ENCODE assay signal across 25 cellular contexts in the genomic region with DNA sequence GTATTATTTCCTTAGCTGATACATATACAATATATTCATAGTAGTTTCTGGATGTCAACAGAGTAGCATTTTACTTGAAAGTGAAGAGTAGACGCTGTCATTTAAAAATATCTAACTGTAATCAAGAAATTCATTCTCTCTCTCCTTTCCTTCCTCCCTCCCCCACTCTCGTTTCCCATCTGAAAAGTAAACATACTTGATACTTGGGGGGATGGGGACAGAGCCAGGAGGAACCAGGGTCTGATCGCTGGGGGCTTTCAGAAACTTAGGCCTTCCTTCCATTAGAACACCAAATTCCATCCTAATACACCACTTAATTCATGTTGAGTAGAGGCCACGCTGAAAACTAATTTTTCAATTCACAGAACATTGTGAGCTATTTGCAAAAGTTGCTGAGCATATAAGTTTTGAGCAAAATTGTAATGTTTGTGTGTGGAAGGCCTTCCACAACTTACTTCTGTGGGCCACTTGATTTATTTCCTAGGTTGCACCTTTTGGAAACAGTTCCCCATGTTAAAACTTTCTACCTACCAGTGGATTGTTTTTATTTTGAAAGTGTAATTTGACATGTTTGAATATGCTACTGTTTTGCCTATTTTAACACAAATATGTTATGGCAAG. TPM values are rescaled to one million over a fixed set of nuclear protein-coding genes. Genes with fewer than 3 reads are reported as not detected.
DNase-seq lines count a peak whose midpoint lies in the region; ATAC-seq and TF ChIP-seq lines count a peak whose summit lies in the region.
"Had no signal": no experiment of that assay in that cellular context is flagged by ENCODE, and none has a peak within 500 bp of the region (broad histone marks: within the 10 kb centered on the region; RNA-seq: fewer than 3 reads in every experiment).

No MANE protein-coding gene starts in this region.

- H3K4me1 Mint-ChIP-seq in activated CD4-positive, alpha-beta T cell treated with anti-CD3 and anti-CD28 coated beads, Interleukin-2, amount 10 ng/mL, durations not matched to agents 7 days and 5 days: peaks cover 19% of the 10 kb centered on the region
- H3K4me1 Mint-ChIP-seq in WTC11 (peaks cover 54% of the 10 kb centered on the region), endothelial cell (ENCODE audit: unreplicated experiment) (peaks cover 42% of the 10 kb centered on the region)

- peaks cover 3% of the 10 kb centered on the region for H3K36me3 Mint-ChIP-seq in activated CD4-positive, alpha-beta T cell treated with anti-CD3 and anti-CD28 coated beads, Interleukin-2, amount 10 ng/mL, durations not matched to agents 7 days and 5 days (ENCODE audit: low read depth)
- H3K36me3 Mint-ChIP-seq in WTC11 (no peaks in the 10 kb centered on the region), endothelial cell (ENCODE audit: low read depth, unreplicated experiment) (no peaks in the 10 kb centered on the region)
- H3K36me3 Mint-ChIP-seq: CD4-positive, alpha-beta memory T cell had no signal

- TF ChIP-seq CTCF in WTC11 (IDR thresholded peaks at IDR 0.05) (no peak), endothelial cell (IDR thresholded peaks at IDR 0.05; ENCODE audit: unreplicated experiment) (no peak)

- DNase-seq in activated CD4-positive, alpha-beta T cell treated with anti-CD3 and anti-CD28 coated beads, Interleukin-2, amount 10 ng/mL, durations not matched to agents 7 days and 5 days: no peak
- DNase-seq in activated CD4-positive, alpha-beta T cell treated with anti-CD3 and anti-CD28 coated beads, Interleukin-2, amount 50 U/mL, for 48 hours: no peak
- DNase-seq in WTC11 (ENCODE audit: low spot score) (no peak), endothelial cell (ENCODE audit: low spot score) (no peak), retina (peak; percentile 35), NCI-H2029 treated with DMSO at 0.1 percent for 48 hours (lab: John Stamatoyannopoulos, UW) (no peak), NCI-H1930 (lab: John Stamatoyannopoulos, UW) (no peak)
- DNase-seq: 8988T; Caco-2; CD4-positive, alpha-beta memory T cell; DMS 273 treated with DMSO at 0.1 percent for 48 hours; GM23248; HCEC 1CT; IMR-90; Karpas-422; MV-4-11; NCI-H1105 treated with DMSO at 0.1 percent for 48 hours; NCI-H2081 treated with DMSO at 0.1 percent for 48 hours; NCI-H2171 treated with DMSO at 0.1 percent for 48 hours; NCI-H524 treated with DMSO at 0.1 percent for 48 hours; NCI-H82; Peyer's patch had no signal

- peaks cover 4% of the 10 kb centered on the region for H3K9me3 Mint-ChIP-seq in activated CD4-positive, alpha-beta T cell treated with anti-CD3 and anti-CD28 coated beads, Interleukin-2, amount 10 ng/mL, durations not matched to agents 7 days and 5 days
- H3K9me3 Mint-ChIP-seq in WTC11: no peaks in the 10 kb centered on the region
- H3K9me3 Mint-ChIP-seq in endothelial cell (ENCODE audit: unreplicated experiment): no peaks in the 10 kb centered on the region

- no peak overlapping the region for H3K4me3 Mint-ChIP-seq in activated CD4-positive, alpha-beta T cell treated with anti-CD3 and anti-CD28 coated beads, Interleukin-2, amount 10 ng/mL, durations not matched to agents 7 days and 5 days
- H3K4me3 Mint-ChIP-seq in WTC11 (peak overlapping the region; percentile 91), endothelial cell (ENCODE audit: unreplicated experiment) (peak overlapping the region; percentile 76)

- H3K27ac Mint-ChIP-seq in activated CD4-positive, alpha-beta T cell treated with anti-CD3 and anti-CD28 coated beads, Interleukin-2, amount 10 ng/mL, durations not matched to agents 7 days and 5 days: peak overlapping the region; percentile 50
- H3K27ac Mint-ChIP-seq in WTC11 (no peak overlapping the region), endothelial cell (ENCODE audit: unreplicated experiment) (no peak overlapping the region)

- CTCF ChIA-PET in activated CD4-positive, alpha-beta T cell treated with anti-CD3 and anti-CD28 coated beads, Interleukin-2, amount 10 ng/mL, durations not matched to agents 7 days and 5 days (lab: Charles Lee): interaction anchor here (1.2 kb wide), 1 partner anchor 33 kb away, joined by 3 read pairs; no protein-coding TSS in a partner anchor
- CTCF ChIA-PET in WTC11 (lab: Charles Lee): interaction anchor here (0.6 to 2.5 kb wide), 4 partner anchors 22 to 112 kb away, joined by 3 to 6 read pairs (median 4); no protein-coding TSS in a partner anchor

- ATAC-seq in WTC11 (no peak), SK-N-SH treated with all-trans-retinoic acid at 6 μM for 48 hours (no peak)

- peaks cover 72% of the 10 kb centered on the region for H3K27me3 Mint-ChIP-seq in activated CD4-positive, alpha-beta T cell treated with anti-CD3 and anti-CD28 coated beads, Interleukin-2, amount 10 ng/mL, durations not matched to agents 7 days and 5 days
- H3K27me3 Mint-ChIP-seq in WTC11 (ENCODE audit: low read depth) (peaks cover 95% of the 10 kb centered on the region), endothelial cell (ENCODE audit: unreplicated experiment) (peaks cover 26% of the 10 kb centered on the region)

- POLR2A ChIA-PET in activated CD4-positive, alpha-beta T cell treated with anti-CD3 and anti-CD28 coated beads, Interleukin-2, amount 10 ng/mL, durations not matched to agents 7 days and 5 days (lab: Charles Lee): no interaction called here
- POLR2A ChIA-PET in WTC11 (lab: Charles Lee): no interaction called here

TF ChIP-seq in WTC11, 78 proteins besides CTCF, POLR2A, EP300 and RAD21 (continues in another document):
- TF ChIP-seq ZNF396 (CRISPR knock-in tag; IDR thresholded peaks at IDR 0.05; ENCODE audit: borderline replicate concordance) (no peak), KAT7 (CRISPR knock-in tag; IDR thresholded peaks at IDR 0.05; ENCODE audit: borderline replicate concordance) (no peak), ZNF263 (CRISPR knock-in tag; IDR thresholded peaks at IDR 0.05; ENCODE audit: low read depth) (no peak), ZNF232 (CRISPR knock-in tag; IDR thresholded peaks at IDR 0.05) (no peak), SP1 (CRISPR knock-in tag; conservative IDR thresholded peaks at IDR 0.05) (no peak), NR1H2 (CRISPR knock-in tag; IDR thresholded peaks at IDR 0.05) (no peak)
- TF ChIP-seq, protein P1, sequence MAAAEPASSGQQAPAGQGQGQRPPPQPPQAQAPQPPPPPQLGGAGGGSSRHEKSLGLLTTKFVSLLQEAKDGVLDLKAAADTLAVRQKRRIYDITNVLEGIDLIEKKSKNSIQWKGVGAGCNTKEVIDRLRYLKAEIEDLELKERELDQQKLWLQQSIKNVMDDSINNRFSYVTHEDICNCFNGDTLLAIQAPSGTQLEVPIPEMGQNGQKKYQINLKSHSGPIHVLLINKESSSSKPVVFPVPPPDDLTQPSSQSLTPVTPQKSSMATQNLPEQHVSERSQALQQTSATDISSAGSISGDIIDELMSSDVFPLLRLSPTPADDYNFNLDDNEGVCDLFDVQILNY (CRISPR knock-in tag; IDR thresholded peaks at IDR 0.05): no peak

TF ChIP-seq in SK-N-SH treated with all-trans-retinoic acid at 6 μM for 48 hours, 23 proteins besides CTCF, POLR2A, EP300 and RAD21:
- TF ChIP-seq ZFP3 (CRISPR knock-in tag; IDR thresholded peaks at IDR 0.05): no peak
- TF ChIP-seq ZFP30 (CRISPR knock-in tag; IDR thresholded peaks at IDR 0.05): no peak
- TF ChIP-seq, protein P2, sequence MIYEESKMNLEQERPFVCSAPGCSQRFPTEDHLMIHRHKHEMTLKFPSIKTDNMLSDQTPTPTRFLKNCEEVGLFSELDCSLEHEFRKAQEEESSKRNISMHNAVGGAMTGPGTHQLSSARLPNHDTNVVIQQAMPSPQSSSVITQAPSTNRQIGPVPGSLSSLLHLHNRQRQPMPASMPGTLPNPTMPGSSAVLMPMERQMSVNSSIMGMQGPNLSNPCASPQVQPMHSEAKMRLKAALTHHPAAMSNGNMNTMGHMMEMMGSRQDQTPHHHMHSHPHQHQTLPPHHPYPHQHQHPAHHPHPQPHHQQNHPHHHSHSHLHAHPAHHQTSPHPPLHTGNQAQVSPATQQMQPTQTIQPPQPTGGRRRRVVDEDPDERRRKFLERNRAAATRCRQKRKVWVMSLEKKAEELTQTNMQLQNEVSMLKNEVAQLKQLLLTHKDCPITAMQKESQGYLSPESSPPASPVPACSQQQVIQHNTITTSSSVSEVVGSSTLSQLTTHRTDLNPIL (CRISPR knock-in tag; IDR thresholded peaks at IDR 0.05; ENCODE audit: low read depth): no peak

RNA-seq across cellular contexts. Expression of a gene that starts 35.3 kb away (rescaled TPM):
- not detected for total RNA-seq in activated CD4-positive, alpha-beta T cell treated with anti-CD3 and anti-CD28 coated beads, Interleukin-2, amount 10 ng/mL, durations not matched to agents 7 days and 5 days
- total RNA-seq in WTC11 (2021) (0.09 TPM in 2 of 3 replicates, not detected in the other), endothelial cell (ENCODE audit: unreplicated experiment) (not detected)
- total RNA-seq: Caco-2; CD4-positive, alpha-beta memory T cell; GM23248; IMR-90; M059J; OCI-LY7 had no signal

RNA-seq across cellular contexts. Expression of a gene that starts 53.2 kb away (rescaled TPM):
- not detected for total RNA-seq in activated CD4-positive, alpha-beta T cell treated with anti-CD3 and anti-CD28 coated beads, Interleukin-2, amount 10 ng/mL, durations not matched to agents 7 days and 5 days
- not detected in 3 replicates for total RNA-seq in WTC11 (2021)
- total RNA-seq in endothelial cell (ENCODE audit: unreplicated experiment): 2.1 TPM
- total RNA-seq: CD4-positive, alpha-beta memory T cell; GM23248; IMR-90; M059J; OCI-LY7; Peyer's patch had no signal
